ENCODE assay signal across 1 cellular context in the genomic region with DNA sequence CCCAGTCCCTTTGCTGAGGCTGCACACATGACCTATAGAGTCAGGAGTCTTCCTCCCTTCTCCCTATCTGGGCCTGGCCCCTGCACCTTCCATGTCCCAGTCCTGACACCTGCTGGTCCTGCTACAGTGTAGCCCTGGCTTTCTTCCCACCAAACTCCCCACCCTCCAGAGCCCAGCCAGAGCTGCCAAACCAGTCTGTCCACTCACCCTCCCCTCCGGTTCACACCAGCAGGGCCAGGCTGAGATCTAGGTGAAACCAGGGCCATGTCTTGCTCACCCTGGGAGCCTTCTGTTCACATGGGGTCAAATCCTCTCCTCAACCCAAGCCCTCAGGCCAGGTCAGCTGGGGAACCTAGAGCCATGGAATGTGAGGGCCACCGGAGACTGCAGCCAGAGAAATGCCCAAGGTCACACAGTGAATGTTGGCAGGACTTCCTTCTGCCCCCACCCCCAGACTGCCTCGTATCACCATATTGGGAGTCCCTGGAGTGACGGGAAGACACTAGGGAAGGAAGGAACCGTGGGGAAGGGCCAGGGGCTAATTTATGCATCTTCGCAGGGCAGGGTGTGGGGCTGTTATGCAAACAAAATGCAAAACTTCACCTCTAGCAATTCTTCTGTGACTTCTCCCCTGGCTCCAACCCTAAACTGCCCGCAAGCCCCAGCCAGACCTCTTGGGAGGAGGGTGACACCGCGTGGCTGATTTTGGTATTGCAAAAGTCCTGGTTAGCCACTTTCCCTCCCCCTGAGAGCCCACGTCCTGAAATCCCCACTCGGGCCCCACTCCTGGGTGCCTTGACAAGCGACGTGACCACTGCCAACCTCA.
TF ChIP-seq lines count a peak whose summit lies in the region.

No MANE protein-coding gene starts in this region.

TF ChIP-seq in H1, 55 proteins besides CTCF, POLR2A, EP300 and RAD21 (continued from another document):
- TF ChIP-seq EGR1 (IDR thresholded peaks at IDR 0.05; ENCODE audit: borderline replicate concordance, low read depth, low read length): no peak
